In genomic region chr14:105398726-105399440, GRCh38 we compare ENCODE assay signal across 8 cellular contexts. TPM values are rescaled to one million over a fixed set of nuclear protein-coding genes. Genes with fewer than 3 reads are reported as not detected.
A peak's percentile ranks its signal among the peaks of the same experiment; 100 is the strongest.
DNase-seq lines count a peak whose midpoint lies in the region; ATAC-seq, FAIRE-seq and TF ChIP-seq lines count a peak whose summit lies in the region.

No MANE protein-coding gene starts in this region.

- peak in 1 of 2 experiments; percentile 46 for DNase-seq in A549 (ENCODE audit: low read depth in 1 of 2, low spot score in 1 of 2)
- DNase-seq in brain microvascular endothelial cell: no peak
- peak; percentile 38 for DNase-seq in kidney tubule cell (ENCODE audit: low spot score)
- DNase-seq in substantia nigra (lab: John Stamatoyannopoulos, UW): no peak
- DNase-seq in inferior parietal cortex (ENCODE audit: extremely low spot score): no peak

- ATAC-seq in A549 (peak; percentile 32 to 64; a peak in 5 of 6 replicates), HG03025 (IDR thresholded peaks at IDR 0.05; ENCODE audit: low FRiP score, unreplicated experiment) (peak; percentile 37)

- 55% methylated on average over 12 of the region's 40 CpGs for WGBS in A549 (ENCODE audit: missing lambda C conversion rate)

- in situ Hi-C loops in brain microvascular endothelial cell (cut with HindIII; ENCODE audit: low pct_ligation_motif_present, low sequenced_read_pairs): no loop called here

- H3K27me3 ChIP-seq in OCI-LY1 (ENCODE audit: insufficient read depth, low read length): no peaks in the 10 kb centered on the region
- H3K27me3 ChIP-seq in brain microvascular endothelial cell (replicated peaks): no peaks in the 10 kb centered on the region

- peak overlapping the region; percentile 100 for H3K4me2 ChIP-seq in A549
- peak overlapping the region; percentile 88 for H3K4me2 ChIP-seq in OCI-LY1 (ENCODE audit: low read length)

- peaks cover 14% of the 10 kb centered on the region for H3K4me1 ChIP-seq in A549
- H3K4me1 ChIP-seq in OCI-LY1 (ENCODE audit: insufficient read depth, low read length, severe bottlenecking): peaks cover 19% of the 10 kb centered on the region

- no peak for TF ChIP-seq RAD21 in A549 (conservative IDR thresholded peaks at IDR 0.05 in 1 of 2, IDR thresholded peaks at IDR 0.05 in 1 of 2)

- peak overlapping the region; percentile 72 for H3K9ac ChIP-seq in OCI-LY1 (ENCODE audit: low read length)

- CTCF ChIA-PET in A549 (lab: Yijun Ruan, JAX): interaction anchor here (0.9 to 1.1 kb wide), 2 partner anchors 28 to 29 kb away, joined by 3 read pairs; no protein-coding TSS in a partner anchor

- H3F3A ChIP-seq in OCI-LY1 (ENCODE audit: insufficient read depth, low read length): no peaks in the 10 kb centered on the region

- H3K9me3 ChIP-seq in A549: peaks cover 49% of the 10 kb centered on the region
- H3K9me3 ChIP-seq in OCI-LY1 (ENCODE audit: low read length): peaks cover 4% of the 10 kb centered on the region; the same call in 1 of the 2 replicates

- no peaks in the 10 kb centered on the region for H3K79me2 ChIP-seq in OCI-LY1 (ENCODE audit: insufficient read depth, low read length)

- H3K27ac ChIP-seq in A549: peak overlapping the region; percentile 95 to 98
- no peak overlapping the region for H3K27ac ChIP-seq in OCI-LY1 (ENCODE audit: low read depth, low read length, poor library complexity, severe bottlenecking)
- H3K27ac ChIP-seq in brain microvascular endothelial cell: peak overlapping the region; percentile 84
- H3K27ac ChIP-seq in substantia nigra (ENCODE audit: low read depth, low read length, poor library complexity, severe bottlenecking): peak overlapping the region; percentile 88

- no peaks in the 10 kb centered on the region for H4K20me1 ChIP-seq in OCI-LY1 (ENCODE audit: insufficient read depth, low read length)

- TF ChIP-seq CTCF in A549 (IDR thresholded peaks at IDR 0.05): no peak
- no peak for TF ChIP-seq CTCF in GM12875 (IDR thresholded peaks at IDR 0.05; ENCODE audit: borderline replicate concordance, insufficient read depth, low read depth, low read length)
- TF ChIP-seq CTCF in OCI-LY1 (IDR thresholded peaks at IDR 0.05; ENCODE audit: low read length): no peak
- TF ChIP-seq CTCF in brain microvascular endothelial cell (IDR thresholded peaks at IDR 0.05; ENCODE audit: low read depth, low read length, missing control alignments): no peak

- no peak for TF ChIP-seq EP300 in A549 (IDR thresholded peaks at IDR 0.05)

- TF ChIP-seq POLR2A in A549 (IDR thresholded peaks at IDR 0.05; ENCODE audit: low read length): no peak

- FAIRE-seq in A549 (lab: Jason Lieb, UNC): no peak

- H2AFZ ChIP-seq in OCI-LY1 (ENCODE audit: low read length): no peak overlapping the region

- H3K4me3 ChIP-seq in A549 (peak overlapping the region; percentile 100), GM12875 (ENCODE audit: low read depth, low read length) (peak overlapping the region; percentile 73), OCI-LY1 (ENCODE audit: low read depth, low read length, poor library complexity, severe bottlenecking) (peak overlapping the region; percentile 77), brain microvascular endothelial cell (ENCODE audit: low read depth, low read length) (peak overlapping the region; percentile 61)

- peaks cover 22% of the 10 kb centered on the region for H3K36me3 ChIP-seq in OCI-LY1 (ENCODE audit: insufficient read depth, low read length)
- no peaks in the 10 kb centered on the region for H3K36me3 ChIP-seq in brain microvascular endothelial cell (replicated peaks)

- no peaks in the 10 kb centered on the region for H3K9me2 ChIP-seq in OCI-LY1 (ENCODE audit: low read depth, low read length)

- POLR2A ChIA-PET in A549 (lab: Yijun Ruan, JAX): interaction anchor here (0.6 to 1.5 kb wide), 3 partner anchors 13 to 603 kb away, joined by 4 to 6 read pairs (median 4); partner anchors contain the start of gene AKT1

TF ChIP-seq in A549, 52 proteins besides CTCF, POLR2A, EP300 and RAD21:
- TF ChIP-seq RCOR1 (IDR thresholded peaks at IDR 0.05; ENCODE audit: low read depth, low read length) (no peak), E2F6 (IDR thresholded peaks at IDR 0.05; ENCODE audit: borderline replicate concordance, low read depth) (peak; percentile 79), ZNF302 (CRISPR knock-in tag; IDR thresholded peaks at IDR 0.05) (no peak), JUN (IDR thresholded peaks at IDR 0.05) (peak in 1 of 2 experiments; percentile 53; a peak in 3 of 5 replicates), ATOH8 (CRISPR knock-in tag; IDR thresholded peaks at IDR 0.05; ENCODE audit: low read depth) (no peak), RNF2 (IDR thresholded peaks at IDR 0.05; ENCODE audit: borderline replicate concordance, low read depth) (peak; percentile 85; the same call in 1 of the 2 replicates), PHF8 (IDR thresholded peaks at IDR 0.05; ENCODE audit: borderline replicate concordance, low read depth) (peak; percentile 55; the same call in 1 of the 2 replicates)
- TF ChIP-seq, protein P1, sequence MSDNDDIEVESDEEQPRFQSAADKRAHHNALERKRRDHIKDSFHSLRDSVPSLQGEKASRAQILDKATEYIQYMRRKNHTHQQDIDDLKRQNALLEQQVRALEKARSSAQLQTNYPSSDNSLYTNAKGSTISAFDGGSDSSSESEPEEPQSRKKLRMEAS (IDR thresholded peaks at IDR 0.05): peak; percentile 82

RNA-seq across cellular contexts. Expression of gene TEX22, which starts 0.5 kb away (rescaled TPM):
- polyA plus RNA-seq in A549 (2011; rRNA removed) (0.06 and 0.19 TPM in 2 replicates), A549 (2017; fragmentation: RNase III; extraction: RNeasy Plus Mini Kit Qiagen cat#74134 plus additional on column Dnase treatment) (0.23 to 0.51 TPM (median 0.26 TPM) in 3 replicates)
- 0.08 and 0.12 TPM in 2 replicates for polyA plus RNA-seq in A549 (2012; cell fraction: cytosol; rRNA removed)
- polyA plus RNA-seq in A549 (2012; cell fraction: nucleus; rRNA removed): 0.65 and 0.84 TPM in 2 replicates
- polyA minus RNA-seq in A549 (2011; rRNA and poly(A)+ RNA removed): 0.44 and 0.50 TPM in 2 replicates

RNA-seq across cellular contexts. Expression of gene MTA1, which starts 20.7 kb away (rescaled TPM):
- 46.8 and 52.7 TPM in 2 replicates for polyA plus RNA-seq in A549 (2011; rRNA removed)
- polyA plus RNA-seq in A549 (2012; cell fraction: cytosol; rRNA removed): 105 and 111 TPM in 2 replicates
- polyA plus RNA-seq in A549 (2012; cell fraction: nucleus; rRNA removed): 523 and 668 TPM in 2 replicates
- polyA plus RNA-seq in A549 (2017; fragmentation: RNase III; extraction: RNeasy Plus Mini Kit Qiagen cat#74134 plus additional on column Dnase treatment): 80.7 to 89.8 TPM (median 86.7 TPM) in 3 replicates
- polyA minus RNA-seq in A549 (2011; rRNA and poly(A)+ RNA removed): 42.6 and 67.3 TPM in 2 replicates
